In the genomic region with DNA sequence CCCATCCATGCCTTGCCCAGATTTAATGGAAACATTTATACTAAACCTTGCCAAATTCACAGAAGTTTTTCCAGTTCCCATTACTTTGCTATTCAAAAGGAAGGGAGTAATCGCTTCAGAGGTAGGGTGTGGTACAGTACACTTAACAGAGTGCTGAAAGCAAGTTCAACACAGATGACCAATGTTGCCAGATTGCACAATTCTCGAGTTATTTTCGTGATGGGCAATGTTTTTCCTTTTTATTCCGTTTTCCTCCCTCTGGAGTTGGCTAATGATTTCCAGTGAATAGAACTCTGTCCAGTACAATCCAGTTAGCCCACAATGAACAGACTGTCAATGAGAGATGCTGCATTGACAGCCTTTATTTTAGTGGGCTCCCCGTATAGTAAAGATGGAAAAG, we compare ENCODE assay signal across 1 cellular context.
TF ChIP-seq lines count a peak whose summit lies in the region.

No MANE protein-coding gene starts in this region.

TF ChIP-seq in K562, 482 proteins besides CTCF, POLR2A, EP300 and RAD21 (continued from another document):
- TF ChIP-seq, protein P1, sequence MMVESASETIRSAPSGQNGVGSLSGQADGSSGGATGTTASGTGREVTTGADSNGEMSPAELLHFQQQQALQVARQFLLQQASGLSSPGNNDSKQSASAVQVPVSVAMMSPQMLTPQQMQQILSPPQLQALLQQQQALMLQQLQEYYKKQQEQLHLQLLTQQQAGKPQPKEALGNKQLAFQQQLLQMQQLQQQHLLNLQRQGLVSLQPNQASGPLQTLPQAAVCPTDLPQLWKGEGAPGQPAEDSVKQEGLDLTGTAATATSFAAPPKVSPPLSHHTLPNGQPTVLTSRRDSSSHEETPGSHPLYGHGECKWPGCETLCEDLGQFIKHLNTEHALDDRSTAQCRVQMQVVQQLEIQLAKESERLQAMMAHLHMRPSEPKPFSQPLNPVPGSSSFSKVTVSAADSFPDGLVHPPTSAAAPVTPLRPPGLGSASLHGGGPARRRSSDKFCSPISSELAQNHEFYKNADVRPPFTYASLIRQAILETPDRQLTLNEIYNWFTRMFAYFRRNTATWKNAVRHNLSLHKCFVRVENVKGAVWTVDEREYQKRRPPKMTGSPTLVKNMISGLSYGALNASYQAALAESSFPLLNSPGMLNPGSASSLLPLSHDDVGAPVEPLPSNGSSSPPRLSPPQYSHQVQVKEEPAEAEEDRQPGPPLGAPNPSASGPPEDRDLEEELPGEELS (CRISPR knock-in tag; IDR thresholded peaks at IDR 0.05; ENCODE audit: borderline replicate concordance), result no peak
- TF ChIP-seq, protein P2, sequence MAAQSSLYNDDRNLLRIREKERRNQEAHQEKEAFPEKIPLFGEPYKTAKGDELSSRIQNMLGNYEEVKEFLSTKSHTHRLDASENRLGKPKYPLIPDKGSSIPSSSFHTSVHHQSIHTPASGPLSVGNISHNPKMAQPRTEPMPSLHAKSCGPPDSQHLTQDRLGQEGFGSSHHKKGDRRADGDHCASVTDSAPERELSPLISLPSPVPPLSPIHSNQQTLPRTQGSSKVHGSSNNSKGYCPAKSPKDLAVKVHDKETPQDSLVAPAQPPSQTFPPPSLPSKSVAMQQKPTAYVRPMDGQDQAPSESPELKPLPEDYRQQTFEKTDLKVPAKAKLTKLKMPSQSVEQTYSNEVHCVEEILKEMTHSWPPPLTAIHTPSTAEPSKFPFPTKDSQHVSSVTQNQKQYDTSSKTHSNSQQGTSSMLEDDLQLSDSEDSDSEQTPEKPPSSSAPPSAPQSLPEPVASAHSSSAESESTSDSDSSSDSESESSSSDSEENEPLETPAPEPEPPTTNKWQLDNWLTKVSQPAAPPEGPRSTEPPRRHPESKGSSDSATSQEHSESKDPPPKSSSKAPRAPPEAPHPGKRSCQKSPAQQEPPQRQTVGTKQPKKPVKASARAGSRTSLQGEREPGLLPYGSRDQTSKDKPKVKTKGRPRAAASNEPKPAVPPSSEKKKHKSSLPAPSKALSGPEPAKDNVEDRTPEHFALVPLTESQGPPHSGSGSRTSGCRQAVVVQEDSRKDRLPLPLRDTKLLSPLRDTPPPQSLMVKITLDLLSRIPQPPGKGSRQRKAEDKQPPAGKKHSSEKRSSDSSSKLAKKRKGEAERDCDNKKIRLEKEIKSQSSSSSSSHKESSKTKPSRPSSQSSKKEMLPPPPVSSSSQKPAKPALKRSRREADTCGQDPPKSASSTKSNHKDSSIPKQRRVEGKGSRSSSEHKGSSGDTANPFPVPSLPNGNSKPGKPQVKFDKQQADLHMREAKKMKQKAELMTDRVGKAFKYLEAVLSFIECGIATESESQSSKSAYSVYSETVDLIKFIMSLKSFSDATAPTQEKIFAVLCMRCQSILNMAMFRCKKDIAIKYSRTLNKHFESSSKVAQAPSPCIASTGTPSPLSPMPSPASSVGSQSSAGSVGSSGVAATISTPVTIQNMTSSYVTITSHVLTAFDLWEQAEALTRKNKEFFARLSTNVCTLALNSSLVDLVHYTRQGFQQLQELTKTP (IDR thresholded peaks at IDR 0.05; ENCODE audit: low read depth in 1 of 2, partially characterized antibody in 2 of 2), result no peak
